Comparison of ENCODE assay signal across 1 cellular context in the genomic region with DNA sequence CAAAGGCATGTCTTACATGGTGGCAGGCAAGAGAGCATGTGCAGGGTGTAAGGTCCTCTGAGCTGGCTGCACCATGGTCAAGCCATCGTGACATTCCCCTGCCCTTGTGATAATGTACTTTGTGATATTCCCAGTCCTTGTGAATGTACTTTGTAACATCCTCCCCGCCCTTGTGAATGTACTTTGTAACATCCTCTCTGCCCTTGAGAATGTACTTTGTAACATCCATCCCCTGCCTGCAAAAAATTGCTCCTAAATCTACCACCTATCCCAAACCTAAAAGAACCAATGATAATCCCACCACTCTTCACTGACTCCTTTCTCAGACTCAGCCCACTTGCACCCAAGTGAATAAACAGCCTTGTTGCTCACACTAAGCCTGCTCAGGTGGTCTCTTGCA. TPM values are rescaled to one million over a fixed set of nuclear protein-coding genes. Genes with fewer than 3 reads are reported as not detected.
"Had no signal": no experiment of that assay in that cellular context is flagged by ENCODE, and none has a peak within 500 bp of the region (broad histone marks: within the 10 kb centered on the region; RNA-seq: fewer than 3 reads in every experiment).

No MANE protein-coding gene starts in this region.

RNA-seq across cellular contexts. Expression of gene DNAH14, which starts 44.1 kb away (rescaled TPM):
- total RNA-seq: H4 had no signal
